Comparison of ENCODE assay signal across 11 cellular contexts in the genomic region with DNA sequence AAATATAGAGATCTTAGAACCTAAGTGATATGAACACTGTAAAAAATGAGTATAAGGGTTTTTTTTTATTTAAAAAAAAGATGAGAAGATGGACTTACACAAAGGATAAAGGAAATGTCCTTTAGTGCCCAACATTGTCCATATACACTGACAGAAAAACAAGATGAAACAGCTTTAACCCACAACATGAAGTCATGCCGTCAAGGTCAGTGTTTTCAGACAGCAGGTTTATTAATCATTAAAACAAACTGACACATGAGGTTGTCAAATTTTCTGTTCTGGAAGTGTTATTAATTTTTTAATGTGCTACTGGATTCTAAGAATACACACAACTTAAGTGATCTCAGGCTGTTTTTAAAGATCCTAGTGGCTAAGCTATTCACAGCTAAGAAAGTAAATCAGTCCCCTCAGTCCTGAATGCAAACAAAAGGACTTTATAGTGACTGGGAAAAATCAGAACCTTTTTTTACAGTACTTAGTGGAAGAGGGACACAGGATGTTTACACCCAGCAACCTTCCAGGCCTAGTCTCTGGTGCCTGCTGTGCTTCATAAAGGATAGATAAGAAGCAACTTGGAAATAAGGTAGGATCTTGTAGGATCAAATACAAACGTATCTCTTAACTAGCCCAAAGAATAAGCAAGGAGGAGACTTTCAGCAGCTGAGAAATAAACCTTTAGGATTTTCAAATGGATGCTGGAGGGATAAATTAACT. TPM values are rescaled to one million over a fixed set of nuclear protein-coding genes. Genes with fewer than 3 reads are reported as not detected.
A peak's percentile ranks its signal among the peaks of the same experiment; 100 is the strongest.
DNase-seq lines count a peak whose midpoint lies in the region; ATAC-seq and TF ChIP-seq lines count a peak whose summit lies in the region.
"Had no signal": no experiment of that assay in that cellular context is flagged by ENCODE, and none has a peak within 500 bp of the region (broad histone marks: within the 10 kb centered on the region; RNA-seq: fewer than 3 reads in every experiment).

No MANE protein-coding gene starts in this region.

- no peak for DNase-seq in T-cell
- no peak for DNase-seq in mesothelial cell of epicardium (ENCODE audit: low spot score in 2 of 2, unreplicated experiment in 2 of 2)
- DNase-seq in activated CD8-positive, alpha-beta memory T cell treated with anti-CD3 and anti-CD28 coated beads, Interleukin-2, amount 10 ng/mL, durations not matched to agents 7 days and 5 days: no peak
- DNase-seq: left lung, NCI-H1048, NCI-H774, stomach had no signal

- ATAC-seq in GM19025 (IDR thresholded peaks at IDR 0.05; ENCODE audit: low read depth, unreplicated experiment): peak; percentile 53
- peak; percentile 46 for ATAC-seq in HG02642 (IDR thresholded peaks at IDR 0.05; ENCODE audit: poor library complexity, unreplicated experiment)
- no peak for ATAC-seq in T-cell (replicated peaks in 1 of 4)
- ATAC-seq in GM21526 (IDR thresholded peaks at IDR 0.05; ENCODE audit: low FRiP score, unreplicated experiment): no peak
- no peak for ATAC-seq in activated CD8-positive, alpha-beta memory T cell treated with anti-CD3 and anti-CD28 coated beads, Interleukin-2, amount 10 ng/mL, durations not matched to agents 7 days and 5 days
- no peak for ATAC-seq in GM21576 (IDR thresholded peaks at IDR 0.05; ENCODE audit: unreplicated experiment)
- ATAC-seq: left lung had no signal

- CTCF ChIA-PET in T-cell (lab: Charles Lee): interaction anchor here in 1 of 2 donors (0.6 kb wide), 1 partner anchor 216 kb away, joined by 4 read pairs; no protein-coding TSS in a partner anchor
- CTCF ChIA-PET in activated CD8-positive, alpha-beta memory T cell treated with anti-CD3 and anti-CD28 coated beads, Interleukin-2, amount 10 ng/mL, durations not matched to agents 7 days and 5 days (lab: Charles Lee): interaction anchor here (1.3 kb wide), 1 partner anchor 22 kb away, joined by 3 read pairs; a partner anchor contains a TSS

- H3K4me3 Mint-ChIP-seq in T-cell: no peak overlapping the region
- no peak overlapping the region for H3K4me3 Mint-ChIP-seq in mesothelial cell of epicardium
- no peak overlapping the region for H3K4me3 Mint-ChIP-seq in activated CD8-positive, alpha-beta memory T cell treated with anti-CD3 and anti-CD28 coated beads, Interleukin-2, amount 10 ng/mL, durations not matched to agents 7 days and 5 days

- H3K27ac Mint-ChIP-seq in T-cell: peak overlapping the region; percentile 66 to 87
- peak overlapping the region; percentile 40 for H3K27ac Mint-ChIP-seq in mesothelial cell of epicardium
- H3K27ac Mint-ChIP-seq in activated CD8-positive, alpha-beta memory T cell treated with anti-CD3 and anti-CD28 coated beads, Interleukin-2, amount 10 ng/mL, durations not matched to agents 7 days and 5 days: no peak overlapping the region

- POLR2A ChIA-PET in T-cell (lab: Charles Lee): no interaction called here

- TF ChIP-seq CTCF in mesothelial cell of epicardium (IDR thresholded peaks at IDR 0.05; ENCODE audit: unreplicated experiment): no peak

- H3K4me1 Mint-ChIP-seq in T-cell (peaks cover 28 to 29% (median 29%) of the 10 kb centered on the region in 3 donors), mesothelial cell of epicardium (peaks cover 13% of the 10 kb centered on the region)
- peaks cover 21% of the 10 kb centered on the region for H3K4me1 Mint-ChIP-seq in activated CD8-positive, alpha-beta memory T cell treated with anti-CD3 and anti-CD28 coated beads, Interleukin-2, amount 10 ng/mL, durations not matched to agents 7 days and 5 days

- no peaks in the 10 kb centered on the region for H3K36me3 Mint-ChIP-seq in T-cell
- no peaks in the 10 kb centered on the region for H3K36me3 Mint-ChIP-seq in mesothelial cell of epicardium
- H3K36me3 Mint-ChIP-seq in activated CD8-positive, alpha-beta memory T cell treated with anti-CD3 and anti-CD28 coated beads, Interleukin-2, amount 10 ng/mL, durations not matched to agents 7 days and 5 days: no peaks in the 10 kb centered on the region

- H3K9me3 Mint-ChIP-seq in T-cell (no peaks in the 10 kb centered on the region), mesothelial cell of epicardium (no peaks in the 10 kb centered on the region)
- H3K9me3 Mint-ChIP-seq in activated CD8-positive, alpha-beta memory T cell treated with anti-CD3 and anti-CD28 coated beads, Interleukin-2, amount 10 ng/mL, durations not matched to agents 7 days and 5 days (ENCODE audit: low read depth): no peaks in the 10 kb centered on the region

- H3K27me3 Mint-ChIP-seq in T-cell (no peaks in the 10 kb centered on the region), mesothelial cell of epicardium (ENCODE audit: low read depth) (no peaks in the 10 kb centered on the region)
- H3K27me3 Mint-ChIP-seq in activated CD8-positive, alpha-beta memory T cell treated with anti-CD3 and anti-CD28 coated beads, Interleukin-2, amount 10 ng/mL, durations not matched to agents 7 days and 5 days: peaks cover 21% of the 10 kb centered on the region

RNA-seq across cellular contexts. Expression of a gene that starts 22.0 kb away (rescaled TPM):
- 10 to 100 TPM; 33.1 to 50.6 (median 35.9) TPM for total RNA-seq in T-cell
- total RNA-seq in mesothelial cell of epicardium: 60.2 to 65.1 TPM (median 63.4 TPM) in 3 replicates
- 10 to 100 TPM; 20.0 to 25.8 TPM for total RNA-seq in activated CD8-positive, alpha-beta memory T cell treated with anti-CD3 and anti-CD28 coated beads, Interleukin-2, amount 10 ng/mL, durations not matched to agents 7 days and 5 days

Comparison
In these comparisons a context has a peak if more than half of its experiments do, and no peak if none do; other contexts are left out.
1. ATAC-seq: peak in GM19025 (single experiment) and HG02642 (single experiment); none in T-cell (0 of 4), GM21526 (single experiment), activated CD8-positive, alpha-beta memory T cell treated with anti-CD3 and anti-CD28 coated beads, Interleukin-2, amount 10 ng/mL, durations not matched to agents 7 days and 5 days (single experiment) and GM21576 (single experiment).